In the genomic region with DNA sequence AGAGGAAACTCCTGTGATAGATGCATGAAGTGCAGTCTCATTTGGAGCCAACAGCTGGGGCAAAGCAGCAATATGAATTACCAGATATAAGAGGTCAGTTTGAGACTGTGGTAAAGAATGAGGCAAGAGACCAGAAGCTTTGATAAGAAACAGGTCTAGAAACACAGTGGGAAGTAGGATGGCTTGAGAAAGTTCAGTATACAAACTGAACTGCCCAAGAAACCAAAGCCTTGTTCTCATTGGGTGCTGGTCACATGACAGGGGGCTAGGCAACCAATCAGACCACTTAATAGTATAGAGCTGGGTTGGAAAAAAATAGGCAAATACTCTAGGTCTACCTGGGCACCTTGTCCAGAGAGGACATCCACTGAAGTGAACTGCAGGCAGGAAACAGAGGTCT, we compare ENCODE assay signal across 1 cellular context.
TF ChIP-seq lines count a peak whose summit lies in the region.

No MANE protein-coding gene starts in this region.

TF ChIP-seq in K562, 482 proteins besides CTCF, POLR2A, EP300 and RAD21:
- TF ChIP-seq USF2 (CRISPR knock-in tag; IDR thresholded peaks at IDR 0.05) = peak; percentile 36
- TF ChIP-seq, protein P1, sequence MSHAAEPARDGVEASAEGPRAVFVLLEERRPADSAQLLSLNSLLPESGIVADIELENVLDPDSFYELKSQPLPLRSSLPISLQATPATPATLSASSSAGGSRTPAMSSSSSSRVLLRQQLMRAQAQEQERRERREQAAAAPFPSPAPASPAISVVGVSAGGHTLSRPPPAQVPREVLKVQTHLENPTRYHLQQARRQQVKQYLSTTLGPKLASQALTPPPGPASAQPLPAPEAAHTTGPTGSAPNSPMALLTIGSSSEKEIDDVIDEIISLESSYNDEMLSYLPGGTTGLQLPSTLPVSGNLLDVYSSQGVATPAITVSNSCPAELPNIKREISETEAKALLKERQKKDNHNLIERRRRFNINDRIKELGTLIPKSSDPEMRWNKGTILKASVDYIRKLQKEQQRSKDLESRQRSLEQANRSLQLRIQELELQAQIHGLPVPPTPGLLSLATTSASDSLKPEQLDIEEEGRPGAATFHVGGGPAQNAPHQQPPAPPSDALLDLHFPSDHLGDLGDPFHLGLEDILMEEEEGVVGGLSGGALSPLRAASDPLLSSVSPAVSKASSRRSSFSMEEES (CRISPR knock-in tag; IDR thresholded peaks at IDR 0.05) = peak; percentile 31
- no peak for TF ChIP-seq EP400 (IDR thresholded peaks at IDR 0.05)
